Comparison of ENCODE assay signal across 8 cellular contexts in genomic region chr14:55103005-55103640, GRCh38. TPM values are rescaled to one million over a fixed set of nuclear protein-coding genes. Genes with fewer than 3 reads are reported as not detected.
DNase-seq lines count a peak whose midpoint lies in the region; ATAC-seq and TF ChIP-seq lines count a peak whose summit lies in the region.

No MANE protein-coding gene starts in this region.

- TF ChIP-seq CTCF in glutamatergic neuron (IDR thresholded peaks at IDR 0.05; ENCODE audit: partially characterized antibody, unreplicated experiment), result no peak

- DNase-seq in NCI-H345 (lab: John Stamatoyannopoulos, UW) (peak; percentile 27), NCI-H345 treated with DMSO at 0.1 percent for 48 hours (lab: John Stamatoyannopoulos, UW; ENCODE audit: unreplicated experiment) (no peak), OCI-M1 (lab: John Stamatoyannopoulos, UW) (peak; percentile 12), glutamatergic neuron (peak; percentile 16), renal cortical epithelial cell (ENCODE audit: low read depth) (peak; percentile 98), NCI-H146 treated with DMSO at 0.1 percent for 48 hours (lab: John Stamatoyannopoulos, UW; ENCODE audit: unreplicated experiment) (no peak)
- peak; percentile 69 for DNase-seq in activated effector memory CD4-positive, alpha-beta T cell treated with Interleukin-2 at 50 U/mL for 16 hours

- H3K27ac Mint-ChIP-seq in glutamatergic neuron (ENCODE audit: unreplicated experiment), result no peak overlapping the region

- H3K4me1 Mint-ChIP-seq in glutamatergic neuron (ENCODE audit: low read depth, unreplicated experiment), result no peaks in the 10 kb centered on the region

- H3K4me3 Mint-ChIP-seq in glutamatergic neuron (ENCODE audit: unreplicated experiment), result no peak overlapping the region

- H3K27me3 Mint-ChIP-seq in glutamatergic neuron (ENCODE audit: unreplicated experiment), result peaks cover 5% of the 10 kb centered on the region

- peaks cover 4% of the 10 kb centered on the region for H3K9me3 Mint-ChIP-seq in glutamatergic neuron (ENCODE audit: unreplicated experiment)

- peaks cover 7% of the 10 kb centered on the region for H3K36me3 Mint-ChIP-seq in glutamatergic neuron (ENCODE audit: unreplicated experiment)

- peak; percentile 35 for ATAC-seq in HG03045 (IDR thresholded peaks at IDR 0.05; ENCODE audit: unreplicated experiment)

RNA-seq across cellular contexts. Expression of gene LGALS3, which starts 25.9 kb away (rescaled TPM):
- total RNA-seq in glutamatergic neuron (ENCODE audit: unreplicated experiment) (not detected), renal cortical epithelial cell (114 and 178 TPM in 2 replicates)

RNA-seq across cellular contexts. Expression of gene MAPK1IP1L, which starts 51.7 kb away (rescaled TPM):
- total RNA-seq in glutamatergic neuron (ENCODE audit: unreplicated experiment) (97.9 TPM), renal cortical epithelial cell (25.0 and 39.3 TPM in 2 replicates)

Comparison
In these comparisons a context has a peak if more than half of its experiments do, and no peak if none do; other contexts are left out.
1. DNase-seq: peak in NCI-H345 (single experiment), OCI-M1 (single experiment), activated effector memory CD4-positive, alpha-beta T cell treated with Interleukin-2 at 50 U/mL for 16 hours (single experiment), glutamatergic neuron (single experiment) and renal cortical epithelial cell (single experiment); none in NCI-H345 treated with DMSO at 0.1 percent for 48 hours (single experiment) and NCI-H146 treated with DMSO at 0.1 percent for 48 hours (single experiment).
2. RNA of gene LGALS3, which starts 25.9 kb away (total RNA-seq): 114 to 178 TPM in renal cortical epithelial cell; not detected in glutamatergic neuron (single experiment); every median in the first group is over 10 times any median in the second.